ENCODE assay signal across 27 cellular contexts in genomic region chr10:75456122-75456521, GRCh38.
"Had no signal": no experiment of that assay in that cellular context is flagged by ENCODE, and none has a peak within 500 bp of the region (broad histone marks: within the 10 kb centered on the region; RNA-seq: fewer than 3 reads in every experiment).

No MANE protein-coding gene starts in this region.

- H3K9me3 ChIP-seq: left ventricle myocardium inferior, neutrophil, psoas muscle, stomach, testis, thyroid gland, transverse colon, upper lobe of left lung, vagina had no signal

- H3K4me2 ChIP-seq: neural progenitor cell had no signal

- H3K9ac ChIP-seq: neural progenitor cell, parathyroid adenoma had no signal

- H3K27me3 ChIP-seq: neutrophil, stomach, testis, thyroid gland, transverse colon, upper lobe of left lung, vagina had no signal

- H3K79me2 ChIP-seq: parathyroid adenoma had no signal

- H3K36me3 ChIP-seq: neural progenitor cell, thyroid gland, transverse colon, vagina had no signal

- ATAC-seq: natural killer cell; psoas muscle; sciatic nerve; stimulated activated naive B cell treated with anti-CD40 and anti-IgM and Interleukin-4, amounts not matched to agents 10 μg/mL and 1 μg/mL and 100 μg/mL, for 72 hours; stimulated activated naive CD8-positive, alpha-beta T cell treated with anti-CD3 and anti-CD28 coated beads, Interleukin-15, Interleukin-2, amounts not matched to agents 100 U/mL and 50 U/mL, for 24 hours had no signal

- H3K4me1 ChIP-seq: left ventricle myocardium inferior, parathyroid adenoma, psoas muscle, stomach, testis, thyroid gland, transverse colon, upper lobe of left lung, vagina had no signal

- H2AFZ ChIP-seq: neural progenitor cell, parathyroid adenoma had no signal

- H3K27ac ChIP-seq: left ventricle myocardium inferior, neural progenitor cell, neutrophil, parathyroid adenoma, psoas muscle, skin epidermis, stomach, testis, thyroid gland, transverse colon, upper lobe of left lung, vagina had no signal

- DNase-seq: hypothalamus; immature natural killer cell; left ventricle myocardium inferior; mesendoderm; naive B cell; natural killer cell; nephron progenitor cell; occipital lobe; psoas muscle; stimulated activated CD4-positive, alpha-beta T cell treated with anti-CD3 and anti-CD28 coated beads, Interleukin-12 subunit alpha, Interleukin-12 subunit beta, amount 100 ng/mL, for 4 hours; stimulated activated CD4-positive, alpha-beta T cell treated with anti-CD3 and anti-CD28 coated beads, Interleukin-15, amount 100 ng/mL, for 24 hours; stimulated activated CD4-positive, alpha-beta T cell treated with anti-CD3 and anti-CD28 coated beads, Interleukin-2, amount 100 ng/mL, for 24 hours; stimulated activated CD4-positive, alpha-beta T cell treated with anti-CD3 and anti-CD28 coated beads, Interleukin-4, amount 100 ng/mL, for 1 hour; stimulated activated naive B cell treated with anti-CD40 and anti-IgM and Interleukin-4, amounts not matched to agents 10 μg/mL and 1 μg/mL and 100 μg/mL, for 72 hours; stimulated activated naive CD8-positive, alpha-beta T cell treated with anti-CD3 and anti-CD28 coated beads, Interleukin-15, Interleukin-2, amounts not matched to agents 100 U/mL and 50 U/mL, for 24 hours; stomach; testis; thyroid gland; transverse colon; upper lobe of left lung had no signal

- H3K4me3 ChIP-seq: left ventricle myocardium inferior, lung, neural progenitor cell, psoas muscle, skin epidermis, stomach, testis, thyroid gland, transverse colon, upper lobe of left lung, vagina had no signal
